ENCODE assay signal across 24 cellular contexts in genomic region chr16:253833-254232, GRCh38. TPM values are rescaled to one million over a fixed set of nuclear protein-coding genes. Genes with fewer than 3 reads are reported as not detected.
DNase-seq lines count a peak whose midpoint lies in the region; ATAC-seq and TF ChIP-seq lines count a peak whose summit lies in the region.
"Had no signal": no experiment of that assay in that cellular context is flagged by ENCODE, and none has a peak within 500 bp of the region (broad histone marks: within the 10 kb centered on the region; RNA-seq: fewer than 3 reads in every experiment).

No MANE protein-coding gene starts in this region.

- H3K4me3 ChIP-seq in left ventricle myocardium inferior (no peak overlapping the region), heart left ventricle (no peak overlapping the region), colonic mucosa (no peak overlapping the region)
- H3K4me3 ChIP-seq: GM23248, lung, skin epidermis, upper lobe of left lung had no signal

- peaks cover 15% of the 10 kb centered on the region for H3K36me3 Mint-ChIP-seq in T-helper 2 cell treated with Interferon-gamma antibody and Interleukin-4, amounts not matched to agents 5 μg/mL and 100 μg/mL, for 36 hours (ENCODE audit: low read depth)

- H3K4me3 Mint-ChIP-seq in T-helper 2 cell treated with Interferon-gamma antibody and Interleukin-4, amounts not matched to agents 5 μg/mL and 100 μg/mL, for 36 hours, result peak overlapping the region; percentile 46

- WGBS in heart left ventricle, 4 donors, result 78 to 95% (median 82%) methylated on average over 6 of the region's 6 CpGs

- H3K36me3 ChIP-seq in left ventricle myocardium inferior (peaks cover 66% of the 10 kb centered on the region), heart left ventricle (peaks cover 0 to 80% (median 52%) of the 10 kb centered on the region in 9 donors), colonic mucosa (no peaks in the 10 kb centered on the region)

- DNase-seq in left ventricle myocardium inferior (no peak), heart left ventricle (no peak), colonic mucosa (peak; percentile 56), NAMALWA (ENCODE audit: low spot score) (no peak), GM19240 (ENCODE audit: insufficient read length, low spot score) (no peak), omental fat pad (ENCODE audit: low spot score) (no peak)
- no peak for DNase-seq in T-helper 2 cell treated with Interferon-gamma antibody and Interleukin-4, amounts not matched to agents 5 μg/mL and 100 μg/mL, for 36 hours (ENCODE audit: low spot score)
- no peak for DNase-seq in stimulated activated naive CD8-positive, alpha-beta T cell treated with anti-CD3 and anti-CD28 coated beads, Interleukin-15, Interleukin-2, amounts not matched to agents 100 U/mL and 50 U/mL, for 24 hours
- DNase-seq: activated T-cell treated with anti-CD3 and anti-CD28 coated beads, Interleukin-2, amount 50 U/mL, for 24 hours; dermis blood vessel endothelial cell; DMS53; GM23248; MM.1S; NCI-H146; NCI-H2171; NCI-H526 treated with DMSO at 0.1 percent for 48 hours; posterior cingulate gyrus; stimulated activated CD4-positive, alpha-beta T cell treated with anti-CD3 and anti-CD28 coated beads, Interleukin-2, amount 100 ng/mL, for 48 hours; upper lobe of left lung had no signal

- peaks cover 22% of the 10 kb centered on the region for H3K4me1 Mint-ChIP-seq in T-helper 2 cell treated with Interferon-gamma antibody and Interleukin-4, amounts not matched to agents 5 μg/mL and 100 μg/mL, for 36 hours (ENCODE audit: low read depth)

- H3K9me3 Mint-ChIP-seq in T-helper 2 cell treated with Interferon-gamma antibody and Interleukin-4, amounts not matched to agents 5 μg/mL and 100 μg/mL, for 36 hours, result no peaks in the 10 kb centered on the region
- H3K9me3 Mint-ChIP-seq: activated T-cell treated with anti-CD3 and anti-CD28 coated beads, Interleukin-2, amount 50 U/mL, for 24 hours had no signal

- H3K9ac ChIP-seq in colonic mucosa (ENCODE audit: low read depth in 2 of 2, low read length in 2 of 2), result no peak overlapping the region
- H3K9ac ChIP-seq: GM23248 had no signal

- no peak for TF ChIP-seq CTCF in left ventricle myocardium inferior (IDR thresholded peaks at IDR 0.05; ENCODE audit: borderline replicate concordance)
- TF ChIP-seq CTCF in heart left ventricle (IDR thresholded peaks at IDR 0.05), result no peak
- no peak for TF ChIP-seq CTCF in colonic mucosa (IDR thresholded peaks at IDR 0.05)
- no peak for TF ChIP-seq CTCF in omental fat pad (IDR thresholded peaks at IDR 0.05)

- H3K27me3 ChIP-seq in left ventricle myocardium inferior (ENCODE audit: low read depth), result no peaks in the 10 kb centered on the region
- no peaks in the 10 kb centered on the region for H3K27me3 ChIP-seq in heart left ventricle
- no peaks in the 10 kb centered on the region for H3K27me3 ChIP-seq in colonic mucosa
- H3K27me3 ChIP-seq: upper lobe of left lung had no signal

- ATAC-seq in heart left ventricle (no peak), omental fat pad (ENCODE audit: low FRiP score) (no peak)
- peak; percentile 62 for ATAC-seq in stimulated activated naive CD8-positive, alpha-beta T cell treated with anti-CD3 and anti-CD28 coated beads, Interleukin-15, Interleukin-2, amounts not matched to agents 100 U/mL and 50 U/mL, for 24 hours
- ATAC-seq: HepG2 had no signal

- H3K27ac ChIP-seq in left ventricle myocardium inferior (replicated peaks), result peak overlapping the region; percentile 29
- no peak overlapping the region for H3K27ac ChIP-seq in heart left ventricle
- peak overlapping the region; percentile 39 for H3K27ac ChIP-seq in colonic mucosa
- H3K27ac ChIP-seq: epithelial cell of prostate, GM23248 had no signal

- TF ChIP-seq POLR2A in heart left ventricle (IDR thresholded peaks at IDR 0.05), result no peak

- H3K27me3 Mint-ChIP-seq in T-helper 2 cell treated with Interferon-gamma antibody and Interleukin-4, amounts not matched to agents 5 μg/mL and 100 μg/mL, for 36 hours (ENCODE audit: low read depth), result no peaks in the 10 kb centered on the region
- H3K27me3 Mint-ChIP-seq: activated T-cell treated with anti-CD3 and anti-CD28 coated beads, Interleukin-2, amount 50 U/mL, for 24 hours had no signal

- H3K4me1 ChIP-seq in left ventricle myocardium inferior (peaks cover 20% of the 10 kb centered on the region), heart left ventricle (peaks cover 0 to 24% (median 4%) of the 10 kb centered on the region in 12 donors), colonic mucosa (peaks cover 9% of the 10 kb centered on the region)

- intact Hi-C loops in left ventricle myocardium inferior (cut with micrococcal nuclease), result no loop called here
- intact Hi-C loops in heart left ventricle (cut with DNase I), result no loop called here
- intact Hi-C loops in colonic mucosa (cut with DNase I), result no loop called here

- H3K9me3 ChIP-seq in left ventricle myocardium inferior (replicated peaks) (no peaks in the 10 kb centered on the region), heart left ventricle (no peaks in the 10 kb centered on the region), colonic mucosa (no peaks in the 10 kb centered on the region)
- H3K9me3 ChIP-seq: upper lobe of left lung had no signal

- H3K27ac Mint-ChIP-seq in T-helper 2 cell treated with Interferon-gamma antibody and Interleukin-4, amounts not matched to agents 5 μg/mL and 100 μg/mL, for 36 hours, result peak overlapping the region; percentile 75

RNA-seq across cellular contexts. Expression of gene FAM234A, which starts 19.2 kb away (rescaled TPM):
- 135 TPM for total RNA-seq in left ventricle myocardium inferior
- 100 to 1,000 TPM; 132 to 201 (median 148) TPM for total RNA-seq in heart left ventricle
- 100 to 1,000 TPM; 110 to 124 TPM for polyA plus RNA-seq in heart left ventricle
- total RNA-seq in colonic mucosa, result 100 to 1,000 TPM; 105 to 124 TPM
- total RNA-seq in omental fat pad, result 100 to 1,000 TPM in 1 of 4 donors, 10 to 100 TPM in 3; 48.5 to 119 (median 69.3) TPM

RNA-seq across cellular contexts. Expression of gene RGS11, which starts 21.9 kb away (rescaled TPM):
- 16.4 TPM for total RNA-seq in left ventricle myocardium inferior
- total RNA-seq in heart left ventricle, result 10 to 100 TPM in 5 of 9 donors, 1 to 10 TPM in 4; 4.9 to 19.5 (median 11.8) TPM
- polyA plus RNA-seq in heart left ventricle, result 10 to 100 TPM in 1 of 2 donors, 1 to 10 TPM in 1; 1.1 to 12.1 TPM
- 1 to 10 TPM; 2.9 to 4.0 TPM for total RNA-seq in colonic mucosa
- 10 to 100 TPM in 2 of 4 donors, 1 to 10 TPM in 2; 5.0 to 23.5 (median 13.8) TPM for total RNA-seq in omental fat pad
- total RNA-seq: HepG2 had no signal

RNA-seq across cellular contexts. Expression of gene LUC7L, which starts 24.6 kb away (rescaled TPM):
- total RNA-seq in left ventricle myocardium inferior (23.3 TPM), heart left ventricle (10 to 100 TPM; 12.5 to 26.8 (median 19.4) TPM), colonic mucosa (10 to 100 TPM; 37.1 to 55.4 TPM), omental fat pad (100 to 1,000 TPM in 1 of 4 donors, 10 to 100 TPM in 3; 52.7 to 115 (median 76.8) TPM)
- 10 to 100 TPM; 17.7 to 47.5 TPM for polyA plus RNA-seq in heart left ventricle

RNA-seq across cellular contexts. Expression of gene ARHGDIG, which starts 26.6 kb away (rescaled TPM):
- total RNA-seq in left ventricle myocardium inferior (7.0 TPM), heart left ventricle (10 to 100 TPM in 3 of 9 donors, 1 to 10 TPM in 6; 5.5 to 19.2 (median 8.2) TPM), colonic mucosa (10 to 100 TPM in 1 of 2 donors, 1 to 10 TPM in 1; 1.8 to 20.0 TPM), omental fat pad (10 to 100 TPM in 1 of 4 donors, 1 to 10 TPM in 2, not detected in 1; 2.3 to 12.2 (median 5.9) TPM)
- polyA plus RNA-seq in heart left ventricle, result 10 to 100 TPM in 1 of 2 donors, under 1 TPM in 1; 0.26 to 11.4 TPM
- total RNA-seq: fibroblast of villous mesenchyme had no signal

RNA-seq across cellular contexts. Expression of gene PDIA2, which starts 29.1 kb away (rescaled TPM):
- 1.6 TPM for total RNA-seq in left ventricle myocardium inferior
- total RNA-seq in heart left ventricle, result 1 to 10 TPM in 8 of 9 donors, under 1 TPM in 1; 0.98 to 9.3 (median 5.1) TPM
- polyA plus RNA-seq in heart left ventricle, result 1 to 10 TPM in 1 of 2 donors, under 1 TPM in 1; 0.17 to 1.7 TPM
- total RNA-seq in colonic mucosa, result 1 to 10 TPM; 1.4 to 2.6 TPM
- 1 to 10 TPM in 3 of 4 donors, not detected in 1; 1.5 to 5.3 (median 2.7) TPM for total RNA-seq in omental fat pad
- total RNA-seq: GM23248 had no signal
- polyA plus RNA-seq: GM23248 had no signal

Comparison
In these comparisons a context has a peak if more than half of its experiments do, and no peak if none do; other contexts are left out.
1. H3K27ac ChIP-seq: peak in left ventricle myocardium inferior (single experiment) and colonic mucosa (single experiment); none in heart left ventricle (0 of 12).